In genomic region chr4:186736466-186736865, GRCh38 we compare ENCODE assay signal across 18 cellular contexts. TPM values are rescaled to one million over a fixed set of nuclear protein-coding genes. Genes with fewer than 3 reads are reported as not detected.
"Had no signal": no experiment of that assay in that cellular context is flagged by ENCODE, and none has a peak within 500 bp of the region (broad histone marks: within the 10 kb centered on the region; RNA-seq: fewer than 3 reads in every experiment).

No MANE protein-coding gene starts in this region.

- DNase-seq: activated CD4-positive, alpha-beta T cell treated with anti-CD3 and anti-CD28 coated beads for 4 hours; activated CD8-positive, alpha-beta memory T cell treated with anti-CD3 and anti-CD28 coated beads, Interleukin-2, amount 50 U/mL, for 48 hours; activated CD8-positive, alpha-beta T cell treated with anti-CD3 and anti-CD28 coated beads for 36 hours; activated naive CD4-positive, alpha-beta T cell treated with anti-CD3 and anti-CD28 coated beads, Interleukin-2, amount 50 U/mL, for 16 hours; activated naive CD8-positive, alpha-beta T cell treated with anti-CD3 and anti-CD28 coated beads, Interleukin-2, amount 10 ng/mL, durations not matched to agents 7 days and 5 days; activated T-cell treated with anti-CD3 and anti-CD28 coated beads, Interleukin-2, amount 50 U/mL, for 1 hour; cerebellar nuclear complex; NCI-H1436 treated with DMSO at 0.1 percent for 48 hours; NCI-H187; NCI-H2081; NCI-H446; NCI-H524 treated with DMSO at 0.1 percent for 48 hours; NCI-H82 had no signal

- H3K36me3 ChIP-seq: ascending aorta, Peyer's patch had no signal

- H3K9me3 ChIP-seq: ascending aorta, Peyer's patch had no signal

- ATAC-seq: activated CD4-positive, CD25-positive, alpha-beta regulatory T cell treated with anti-CD3 and anti-CD28 coated beads, Interleukin-2, amount 50 U/mL, for 24 hours; activated CD8-positive, alpha-beta T cell treated with anti-CD3 and anti-CD28 coated beads for 36 hours had no signal

- H3K27ac ChIP-seq: ascending aorta had no signal

- H3K4me1 ChIP-seq: ascending aorta had no signal

- H3K4me3 ChIP-seq: ascending aorta, Peyer's patch had no signal

- H3K27me3 ChIP-seq: ascending aorta, Peyer's patch had no signal

- H3K36me3 Mint-ChIP-seq: activated naive CD8-positive, alpha-beta T cell treated with anti-CD3 and anti-CD28 coated beads, Interleukin-2, amount 10 ng/mL, durations not matched to agents 7 days and 5 days; brain had no signal

- H3K9me3 Mint-ChIP-seq: brain had no signal

- H3K4me1 Mint-ChIP-seq: activated naive CD8-positive, alpha-beta T cell treated with anti-CD3 and anti-CD28 coated beads, Interleukin-2, amount 10 ng/mL, durations not matched to agents 7 days and 5 days had no signal

- H3K27ac Mint-ChIP-seq: activated CD8-positive, alpha-beta T cell treated with anti-CD3 and anti-CD28 coated beads for 36 hours; activated naive CD8-positive, alpha-beta T cell treated with anti-CD3 and anti-CD28 coated beads, Interleukin-2, amount 10 ng/mL, durations not matched to agents 7 days and 5 days; T-helper 1 cell treated with Interleukin-12 subunit alpha and Interleukin-12 subunit beta and Interleukin-4 antibody, amounts not matched to agents 30 μg/mL and 1 μg/mL, for 36 hours had no signal

- H3K4me3 Mint-ChIP-seq: activated CD8-positive, alpha-beta T cell treated with anti-CD3 and anti-CD28 coated beads for 36 hours; activated naive CD8-positive, alpha-beta T cell treated with anti-CD3 and anti-CD28 coated beads, Interleukin-2, amount 10 ng/mL, durations not matched to agents 7 days and 5 days; brain; T-helper 1 cell treated with Interleukin-12 subunit alpha and Interleukin-12 subunit beta and Interleukin-4 antibody, amounts not matched to agents 30 μg/mL and 1 μg/mL, for 36 hours had no signal

- H3K27me3 Mint-ChIP-seq: activated CD8-positive, alpha-beta T cell treated with anti-CD3 and anti-CD28 coated beads for 36 hours; activated naive CD8-positive, alpha-beta T cell treated with anti-CD3 and anti-CD28 coated beads, Interleukin-2, amount 10 ng/mL, durations not matched to agents 7 days and 5 days; brain had no signal

RNA-seq across cellular contexts. Expression of gene FAT1, which starts 12.8 kb away (rescaled TPM):
- total RNA-seq: activated CD8-positive, alpha-beta T cell treated with anti-CD3 and anti-CD28 coated beads for 36 hours; activated naive CD8-positive, alpha-beta T cell treated with anti-CD3 and anti-CD28 coated beads, Interleukin-2, amount 10 ng/mL, durations not matched to agents 7 days and 5 days had no signal
